8 cellular contexts compared by ENCODE assay signal in the genomic region with DNA sequence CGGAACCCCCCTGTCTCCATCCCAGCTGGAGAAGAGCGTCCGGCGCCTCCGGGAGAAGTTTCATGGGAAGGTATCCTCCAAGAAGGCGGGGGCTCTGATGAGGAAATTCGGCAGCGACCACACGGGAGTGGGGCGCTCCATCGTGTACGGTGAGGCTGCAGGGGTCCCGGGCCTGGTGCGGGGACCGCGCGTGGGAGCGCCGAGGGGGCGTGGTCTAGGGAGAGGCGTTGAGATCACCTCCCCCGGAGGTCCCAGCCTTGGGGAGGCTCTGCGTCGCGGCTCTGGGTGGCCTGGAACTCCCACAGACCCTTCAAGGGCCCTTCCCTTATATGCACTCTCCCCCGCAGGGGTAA. TPM values are rescaled to one million over a fixed set of nuclear protein-coding genes. Genes with fewer than 3 reads are reported as not detected.
DNase-seq lines count a peak whose midpoint lies in the region; ATAC-seq and TF ChIP-seq lines count a peak whose summit lies in the region.

No MANE protein-coding gene starts in this region.

- H3K4me2 ChIP-seq in mesenchymal stem cell (ENCODE audit: low read length, poor library complexity, severe bottlenecking): peak overlapping the region; percentile 72

- ATAC-seq in GM21360 (IDR thresholded peaks at IDR 0.05; ENCODE audit: unreplicated experiment): no peak
- ATAC-seq in HG02798 (IDR thresholded peaks at IDR 0.05; ENCODE audit: poor library complexity, unreplicated experiment): no peak

- peaks cover 12% of the 10 kb centered on the region for H3K36me3 Mint-ChIP-seq in MCF 10A (ENCODE audit: insufficient read depth, unreplicated experiment)

- H3K18ac ChIP-seq in mesenchymal stem cell (ENCODE audit: low read depth in 1 of 2, low read length in 2 of 2): peak overlapping the region in 1 of 2 experiments; percentile 89

- intact Hi-C loops in MCF 10A (cut with micrococcal nuclease): no loop called here

- POLR2A ChIA-PET in MCF 10A (lab: Yijun Ruan, JAX): no interaction called here

- no peak overlapping the region for H3K27ac Mint-ChIP-seq in MCF 10A (ENCODE audit: low read depth, unreplicated experiment)

- peak overlapping the region; percentile 93 to 95 for H3K4me3 ChIP-seq in mesenchymal stem cell (ENCODE audit: insufficient read depth in 1 of 2, low read depth in 1 of 2, low read length in 2 of 2)

- H3K9ac ChIP-seq in mesenchymal stem cell (ENCODE audit: low read length): peak overlapping the region; percentile 95

- no peaks in the 10 kb centered on the region for H3K9me3 Mint-ChIP-seq in MCF 10A (ENCODE audit: unreplicated experiment)

- H3K36me3 ChIP-seq in mesenchymal stem cell (ENCODE audit: control insufficient read depth in 1 of 2, insufficient read depth in 2 of 2, low read depth in 1 of 2, low read length in 2 of 2): peaks cover 27 to 28% of the 10 kb centered on the region in 2 experiments

- H4K91ac ChIP-seq in mesenchymal stem cell (ENCODE audit: low read length): no peak overlapping the region

- H3K4me1 Mint-ChIP-seq in MCF 10A (ENCODE audit: insufficient read depth, unreplicated experiment): peaks cover 6% of the 10 kb centered on the region

- no peak for TF ChIP-seq CTCF in MCF 10A (IDR thresholded peaks at IDR 0.05; ENCODE audit: unreplicated experiment)

- no peak overlapping the region for H2BK15ac ChIP-seq in mesenchymal stem cell (ENCODE audit: low read depth, poor library complexity, severe bottlenecking)

- H3K4me1 ChIP-seq in mesenchymal stem cell (ENCODE audit: control insufficient read depth, insufficient read depth, low read depth, low read length): peaks cover 9% of the 10 kb centered on the region

- H3K27me3 ChIP-seq in mesenchymal stem cell (ENCODE audit: control insufficient read depth in 1 of 2, insufficient read depth in 1 of 2, low read length in 2 of 2): no peaks in the 10 kb centered on the region

- H3K14ac ChIP-seq in mesenchymal stem cell (ENCODE audit: low read length in 2 of 2): no peak overlapping the region

- no peak overlapping the region for H2AK5ac ChIP-seq in mesenchymal stem cell (ENCODE audit: low read length, severe bottlenecking)

- DNase-seq in activated gamma-delta T cell treated with Interleukin-2 at 50 U/mL for 16 hours (peak; percentile 32), activated gamma-delta T cell (lab: John Stamatoyannopoulos, UW) (no peak), MCF 10A (ENCODE audit: unreplicated experiment) (no peak), mesenchymal stem cell (no peak), NCI-H345 (lab: John Stamatoyannopoulos, UW) (no peak)

- H3K23ac ChIP-seq in mesenchymal stem cell (ENCODE audit: low read length in 2 of 2): no peak overlapping the region

- H4K8ac ChIP-seq in mesenchymal stem cell (ENCODE audit: low read length): no peak overlapping the region

- no TSS peak for BruUV-seq in MCF 10A (replicated peaks; lab: Mats Ljungman, UMichigan)

- H2BK5ac ChIP-seq in mesenchymal stem cell (ENCODE audit: low read depth, low read length, poor library complexity, severe bottlenecking): no peak overlapping the region

- H2BK12ac ChIP-seq in mesenchymal stem cell (ENCODE audit: low read length in 2 of 2): peak overlapping the region in 1 of 2 experiments; percentile 47

- H3K9me3 ChIP-seq in mesenchymal stem cell (ENCODE audit: control insufficient read depth, low read length): no peaks in the 10 kb centered on the region

- peak overlapping the region; percentile 47 for H2AFZ ChIP-seq in mesenchymal stem cell (ENCODE audit: low read depth, low read length)

- H2BK120ac ChIP-seq in mesenchymal stem cell (ENCODE audit: low read depth, low read length): no peak overlapping the region

- no peaks in the 10 kb centered on the region for H3K27me3 Mint-ChIP-seq in MCF 10A (ENCODE audit: insufficient read depth, unreplicated experiment)

- H3K4ac ChIP-seq in mesenchymal stem cell (ENCODE audit: low read depth in 1 of 2, low read length in 2 of 2): peak overlapping the region in 1 of 2 experiments; percentile 32

- WGBS in mesenchymal stem cell: 10% methylated on average over 26 of the region's 26 CpGs

- CTCF ChIA-PET in MCF 10A (lab: Yijun Ruan, JAX): interaction anchor here (0.6 kb wide), 1 partner anchor 630 kb away, joined by 3 read pairs; no protein-coding TSS in a partner anchor

- H3K4me3 Mint-ChIP-seq in MCF 10A (ENCODE audit: unreplicated experiment): peak overlapping the region; percentile 85

- H3K79me1 ChIP-seq in mesenchymal stem cell (replicated peaks; ENCODE audit: low read length, poor library complexity, severe bottlenecking): peaks cover 4% of the 10 kb centered on the region

- H3K27ac ChIP-seq in mesenchymal stem cell (ENCODE audit: low read length, poor library complexity, severe bottlenecking) (no peak overlapping the region), temporal lobe (ENCODE audit: low read depth, low read length) (peak overlapping the region; percentile 56)

RNA-seq across cellular contexts. Expression of a gene that starts 0.8 kb away (rescaled TPM):
- total RNA-seq in MCF 10A (2022) (11.9 and 17.6 TPM in 2 replicates), temporal lobe (4.9 TPM)
- 41.6 TPM for polyA plus RNA-seq in mesenchymal stem cell (2013, experiment 1 of 2)
- 41.6 TPM for polyA plus RNA-seq in mesenchymal stem cell (2013, experiment 2 of 2)

RNA-seq across cellular contexts. Expression of a gene that starts 15.6 kb away (rescaled TPM):
- total RNA-seq in MCF 10A (2022) (0.44 TPM in 1 of 2 replicates, not detected in the other), temporal lobe (under 0.01 TPM)
- 0.11 TPM for polyA plus RNA-seq in mesenchymal stem cell (2013, experiment 1 of 2)
- polyA plus RNA-seq in mesenchymal stem cell (2013, experiment 2 of 2): 0.16 TPM

RNA-seq across cellular contexts. Expression of a gene that starts 19.3 kb away (rescaled TPM):
- 95.0 and 123 TPM in 2 replicates for total RNA-seq in MCF 10A (2022)
- 15.8 TPM for polyA plus RNA-seq in mesenchymal stem cell (2013, experiment 1 of 2)
- 15.0 TPM for polyA plus RNA-seq in mesenchymal stem cell (2013, experiment 2 of 2)
- total RNA-seq in temporal lobe: 14.3 TPM

RNA-seq across cellular contexts. Expression of a gene that starts 24.6 kb away (rescaled TPM):
- 36.1 and 43.1 TPM in 2 replicates for total RNA-seq in MCF 10A (2022)
- polyA plus RNA-seq in mesenchymal stem cell (2013, experiment 1 of 2): 3.2 TPM
- polyA plus RNA-seq in mesenchymal stem cell (2013, experiment 2 of 2): 3.4 TPM
- 3.4 TPM for total RNA-seq in temporal lobe

RNA-seq across cellular contexts. Expression of a gene that starts 32.8 kb away (rescaled TPM):
- total RNA-seq in MCF 10A (2022) (224 and 249 TPM in 2 replicates), temporal lobe (60.5 TPM)
- 167 TPM for polyA plus RNA-seq in mesenchymal stem cell (2013, experiment 1 of 2)
- 162 TPM for polyA plus RNA-seq in mesenchymal stem cell (2013, experiment 2 of 2)
